Comparison of ENCODE assay signal across 8 cellular contexts in genomic region chr11:77046060-77046501, GRCh38. TPM values are rescaled to one million over a fixed set of nuclear protein-coding genes. Genes with fewer than 3 reads are reported as not detected.
DNase-seq lines count a peak whose midpoint lies in the region; ATAC-seq and TF ChIP-seq lines count a peak whose summit lies in the region.

No MANE protein-coding gene starts in this region.

- intact Hi-C loops in vagina (cut with DNase I): loop anchor here (5.0 to 10.0 kb wide), 2 partner anchors 46 to 139 kb away; no protein-coding TSS in a partner anchor

- CTCF ChIA-PET in activated CD8-positive, alpha-beta T cell treated with anti-CD3 and anti-CD28 coated beads, Interleukin-2, amount 10 ng/mL, durations not matched to agents 7 days and 5 days (lab: Charles Lee): interaction anchor here (0.9 to 2.3 kb wide), 9 partner anchors 12 to 237 kb away, joined by 3 to 34 read pairs (median 3); no protein-coding TSS in a partner anchor

- peaks cover 18% of the 10 kb centered on the region for H3K27me3 Mint-ChIP-seq in activated CD8-positive, alpha-beta T cell treated with anti-CD3 and anti-CD28 coated beads, Interleukin-2, amount 10 ng/mL, durations not matched to agents 7 days and 5 days (ENCODE audit: low read depth)
- peaks cover 5 to 34% (median 16%) of the 10 kb centered on the region in 5 donors for H3K27me3 Mint-ChIP-seq in naive thymus-derived CD8-positive, alpha-beta T cell

- peaks cover 15% of the 10 kb centered on the region for H3K4me1 Mint-ChIP-seq in activated CD8-positive, alpha-beta T cell treated with anti-CD3 and anti-CD28 coated beads, Interleukin-2, amount 10 ng/mL, durations not matched to agents 7 days and 5 days (ENCODE audit: low read depth)
- peaks cover 8 to 14% (median 10%) of the 10 kb centered on the region in 4 donors for H3K4me1 Mint-ChIP-seq in naive thymus-derived CD8-positive, alpha-beta T cell

- TF ChIP-seq POLR2A in vagina (IDR thresholded peaks at IDR 0.05): no peak

- no peak overlapping the region for H3K27ac ChIP-seq in vagina

- peak overlapping the region; percentile 32 for H3K9ac ChIP-seq in endocrine pancreas (ENCODE audit: control insufficient read depth, insufficient read depth, low read length)

- no peak overlapping the region for H3K4me3 Mint-ChIP-seq in activated CD8-positive, alpha-beta T cell treated with anti-CD3 and anti-CD28 coated beads, Interleukin-2, amount 10 ng/mL, durations not matched to agents 7 days and 5 days
- H3K4me3 Mint-ChIP-seq in naive thymus-derived CD8-positive, alpha-beta T cell: peak overlapping the region in 7 of 10 donors; percentile 6 to 55 (median 15)

- peak; percentile 11 for DNase-seq in NCI-H1694 treated with DMSO at 0.1 percent for 48 hours (lab: John Stamatoyannopoulos, UW)
- no peak for DNase-seq in NCI-H1694 (lab: John Stamatoyannopoulos, UW)
- DNase-seq in NAMALWA (ENCODE audit: low spot score): peak; percentile 34
- peak; percentile 74 for DNase-seq in activated CD8-positive, alpha-beta T cell treated with anti-CD3 and anti-CD28 coated beads, Interleukin-2, amount 10 ng/mL, durations not matched to agents 7 days and 5 days
- peak; percentile 42 to 76 (median 66) for DNase-seq in naive thymus-derived CD8-positive, alpha-beta T cell
- no peak for DNase-seq in vagina (ENCODE audit: extremely low spot score in 2 of 2)

- H3K4me1 ChIP-seq in endocrine pancreas (ENCODE audit: control insufficient read depth, insufficient read depth, low read length) (no peaks in the 10 kb centered on the region), vagina (peaks cover 9% of the 10 kb centered on the region)

- POLR2A ChIA-PET in activated CD8-positive, alpha-beta T cell treated with anti-CD3 and anti-CD28 coated beads, Interleukin-2, amount 10 ng/mL, durations not matched to agents 7 days and 5 days (lab: Charles Lee): no interaction called here
- POLR2A ChIA-PET in naive thymus-derived CD8-positive, alpha-beta T cell (lab: Charles Lee): no interaction called here

- H3K36me3 ChIP-seq in endocrine pancreas (ENCODE audit: control insufficient read depth, insufficient read depth, low read length) (no peaks in the 10 kb centered on the region), vagina (no peaks in the 10 kb centered on the region)

- ATAC-seq in activated CD8-positive, alpha-beta T cell treated with anti-CD3 and anti-CD28 coated beads, Interleukin-2, amount 10 ng/mL, durations not matched to agents 7 days and 5 days: peak; percentile 63
- ATAC-seq in naive thymus-derived CD8-positive, alpha-beta T cell: peak; percentile 65 to 66
- ATAC-seq in GM21528 (IDR thresholded peaks at IDR 0.05; ENCODE audit: low FRiP score, unreplicated experiment): no peak

- peak; percentile 19 to 55 (median 49) for TF ChIP-seq CTCF in vagina (IDR thresholded peaks at IDR 0.05)

- no peak overlapping the region for H3K27ac Mint-ChIP-seq in activated CD8-positive, alpha-beta T cell treated with anti-CD3 and anti-CD28 coated beads, Interleukin-2, amount 10 ng/mL, durations not matched to agents 7 days and 5 days
- H3K27ac Mint-ChIP-seq in naive thymus-derived CD8-positive, alpha-beta T cell: peak overlapping the region in 4 of 10 donors; percentile 5 to 57 (median 44)

- H3K9me3 ChIP-seq in endocrine pancreas (ENCODE audit: control insufficient read depth, low read length) (no peaks in the 10 kb centered on the region), vagina (no peaks in the 10 kb centered on the region)

- no peaks in the 10 kb centered on the region for H3K36me3 Mint-ChIP-seq in activated CD8-positive, alpha-beta T cell treated with anti-CD3 and anti-CD28 coated beads, Interleukin-2, amount 10 ng/mL, durations not matched to agents 7 days and 5 days (ENCODE audit: low read depth)
- H3K36me3 Mint-ChIP-seq in naive thymus-derived CD8-positive, alpha-beta T cell: no peaks in the 10 kb centered on the region

- H3K9me3 Mint-ChIP-seq in activated CD8-positive, alpha-beta T cell treated with anti-CD3 and anti-CD28 coated beads, Interleukin-2, amount 10 ng/mL, durations not matched to agents 7 days and 5 days (ENCODE audit: insufficient read depth): no peaks in the 10 kb centered on the region
- no peaks in the 10 kb centered on the region for H3K9me3 Mint-ChIP-seq in naive thymus-derived CD8-positive, alpha-beta T cell

- H3K27me3 ChIP-seq in endocrine pancreas (ENCODE audit: control insufficient read depth, insufficient read depth, low read length): no peaks in the 10 kb centered on the region
- H3K27me3 ChIP-seq in vagina: no peaks in the 10 kb centered on the region

- peak overlapping the region; percentile 44 for H3K4me3 ChIP-seq in endocrine pancreas (ENCODE audit: control insufficient read depth, insufficient read depth, low read length)
- peak overlapping the region in 1 of 2 donors; percentile 6 for H3K4me3 ChIP-seq in vagina

RNA-seq across cellular contexts. Expression of gene B3GNT6, which starts 11.9 kb away (rescaled TPM):
- not detected for total RNA-seq in activated CD8-positive, alpha-beta T cell treated with anti-CD3 and anti-CD28 coated beads, Interleukin-2, amount 10 ng/mL, durations not matched to agents 7 days and 5 days
- total RNA-seq in naive thymus-derived CD8-positive, alpha-beta T cell: not detected
- polyA plus RNA-seq in naive thymus-derived CD8-positive, alpha-beta T cell: not detected
- total RNA-seq in vagina: not detected

RNA-seq across cellular contexts. Expression of gene CAPN5, which starts 20.7 kb away (rescaled TPM):
- total RNA-seq in activated CD8-positive, alpha-beta T cell treated with anti-CD3 and anti-CD28 coated beads, Interleukin-2, amount 10 ng/mL, durations not matched to agents 7 days and 5 days: 1 to 10 TPM; 1.0 to 1.4 TPM
- total RNA-seq in naive thymus-derived CD8-positive, alpha-beta T cell: 1 to 10 TPM; 9.5 to 9.9 TPM
- polyA plus RNA-seq in naive thymus-derived CD8-positive, alpha-beta T cell: 10 to 100 TPM in 1 of 3 donors, 1 to 10 TPM in 2; 6.2 to 13.1 (median 7.5) TPM
- total RNA-seq in vagina: 15.0 TPM

RNA-seq across cellular contexts. Expression of gene OMP, which starts 56.6 kb away (rescaled TPM):
- total RNA-seq in activated CD8-positive, alpha-beta T cell treated with anti-CD3 and anti-CD28 coated beads, Interleukin-2, amount 10 ng/mL, durations not matched to agents 7 days and 5 days: not detected
- total RNA-seq in naive thymus-derived CD8-positive, alpha-beta T cell: 1 to 10 TPM in 1 of 2 experiments, not detected in 1; 1.1 TPM
- not detected for polyA plus RNA-seq in naive thymus-derived CD8-positive, alpha-beta T cell
- total RNA-seq in vagina: not detected

Comparison
In these comparisons a context has a peak if more than half of its experiments do, and no peak if none do; other contexts are left out.
1. DNase-seq: peak in NCI-H1694 treated with DMSO at 0.1 percent for 48 hours (single experiment), NAMALWA (single experiment), activated CD8-positive, alpha-beta T cell treated with anti-CD3 and anti-CD28 coated beads, Interleukin-2, amount 10 ng/mL, durations not matched to agents 7 days and 5 days (single experiment) and naive thymus-derived CD8-positive, alpha-beta T cell (10 of 10); none in NCI-H1694 (single experiment) and vagina (0 of 2).